In the genomic region with DNA sequence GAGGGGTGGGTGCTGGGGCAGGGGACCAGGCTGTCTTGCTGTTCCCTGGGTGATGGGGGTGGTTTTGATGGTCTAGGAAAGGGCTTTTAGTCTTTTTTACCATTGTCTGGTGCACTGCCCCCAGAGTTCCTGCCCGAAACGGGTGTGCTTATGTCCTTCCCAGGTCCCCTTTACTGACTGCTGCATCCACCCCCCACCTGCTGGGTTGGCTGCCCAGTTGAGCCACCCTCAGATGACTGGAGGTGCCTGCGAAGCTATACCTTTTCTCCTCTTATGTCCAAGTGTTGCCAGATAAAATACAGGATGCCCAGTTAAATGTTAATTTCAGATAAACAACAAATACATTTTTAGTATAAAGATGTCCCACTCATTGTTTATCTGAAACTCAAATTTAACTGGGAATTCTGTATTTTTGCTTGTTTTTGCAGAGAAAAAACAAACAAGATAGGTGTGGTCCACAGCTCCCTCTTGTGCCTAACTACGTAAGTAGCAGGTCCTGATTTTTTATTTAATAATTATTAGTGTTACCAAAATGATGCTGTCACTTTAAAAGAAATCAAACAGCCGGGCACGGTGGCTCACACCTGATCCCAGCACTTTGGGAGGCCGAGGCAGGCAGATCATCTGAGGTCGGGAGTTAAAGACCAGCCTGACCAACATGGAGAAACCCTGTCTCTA, we compare ENCODE assay signal across 8 cellular contexts. TPM values are rescaled to one million over a fixed set of nuclear protein-coding genes. Genes with fewer than 3 reads are reported as not detected.
A peak's percentile ranks its signal among the peaks of the same experiment; 100 is the strongest.
DNase-seq lines count a peak whose midpoint lies in the region; ATAC-seq and TF ChIP-seq lines count a peak whose summit lies in the region.

No MANE protein-coding gene starts in this region.

- H3K4me3 Mint-ChIP-seq in memory B cell (no peak overlapping the region), immature natural killer cell (no peak overlapping the region)

- no peaks in the 10 kb centered on the region for H3K4me1 ChIP-seq in HEK293 (ENCODE audit: control insufficient read depth, insufficient read depth, low read length)

- peaks cover 3% of the 10 kb centered on the region for H3K9me3 Mint-ChIP-seq in memory B cell
- peaks cover 0 to 2% (median 0%) of the 10 kb centered on the region in 6 donors for H3K9me3 Mint-ChIP-seq in immature natural killer cell

- H3K36me3 Mint-ChIP-seq in memory B cell (peaks cover 4% of the 10 kb centered on the region), immature natural killer cell (no peaks in the 10 kb centered on the region)

- no peaks in the 10 kb centered on the region for H3K27me3 ChIP-seq in brain microvascular endothelial cell (replicated peaks)

- POLR2A ChIA-PET in HEK293 (lab: Yijun Ruan, JAX), result no interaction called here

- peak; percentile 73 for TF ChIP-seq CTCF in AG10803 (conservative IDR thresholded peaks at IDR 0.05; ENCODE audit: low read length)
- TF ChIP-seq CTCF in HEK293 (tag by site-specific recombination; IDR thresholded peaks at IDR 0.05), result no peak; the same call in 1 of the 2 replicates
- peak; percentile 50 for TF ChIP-seq CTCF in brain microvascular endothelial cell (IDR thresholded peaks at IDR 0.05; ENCODE audit: low read depth, low read length, missing control alignments)

- DNase-seq in AG10803 (ENCODE audit: low read depth) (peak; percentile 68), brain microvascular endothelial cell (peak; percentile 22), memory B cell (ENCODE audit: low spot score in 2 of 2) (no peak), T-helper 1 cell (no peak), immature natural killer cell (no peak), DMS153 (lab: John Stamatoyannopoulos, UW) (no peak)

- ATAC-seq in memory B cell (ENCODE audit: low read depth) (peak; percentile 38), HG02642 (IDR thresholded peaks at IDR 0.05; ENCODE audit: poor library complexity, unreplicated experiment) (no peak)

- H3K36me3 ChIP-seq in HEK293 (ENCODE audit: control insufficient read depth in 2 of 2, insufficient read depth in 1 of 2, low read length in 2 of 2) (no peaks in the 10 kb centered on the region; a peak in 1 of 3 replicates), brain microvascular endothelial cell (replicated peaks) (no peaks in the 10 kb centered on the region)

- H3K27ac Mint-ChIP-seq in memory B cell (no peak overlapping the region), immature natural killer cell (no peak overlapping the region)

- H3K4me3 ChIP-seq in AG10803 (ENCODE audit: low read length), result no peak overlapping the region
- H3K4me3 ChIP-seq in HEK293 (ENCODE audit: low read depth, low read length), result no peak overlapping the region
- no peak overlapping the region for H3K4me3 ChIP-seq in brain microvascular endothelial cell (ENCODE audit: low read depth, low read length)

- no peaks in the 10 kb centered on the region for H3K9me3 ChIP-seq in HEK293 (ENCODE audit: control insufficient read depth, insufficient read depth, low read depth, low read length)

- in situ Hi-C loops in brain microvascular endothelial cell (cut with HindIII; ENCODE audit: low pct_ligation_motif_present, low sequenced_read_pairs), result no loop called here

- CTCF ChIA-PET in HEK293 (lab: Yijun Ruan, JAX), result interaction anchor here (0.5 to 6.1 kb wide), 15 partner anchors 8 to 283 kb away, joined by 3 to 55 read pairs (median 4); partner anchors contain the start of gene ABHD6

- H3K27me3 Mint-ChIP-seq in memory B cell (peaks cover 3% of the 10 kb centered on the region), immature natural killer cell (ENCODE audit: low read depth in 3 of 3) (peaks cover 8 to 18% (median 8%) of the 10 kb centered on the region in 3 donors)

- H3K4me1 Mint-ChIP-seq in memory B cell (no peaks in the 10 kb centered on the region), immature natural killer cell (peaks cover 0 to under 1% of the 10 kb centered on the region in 2 donors)

- H3K27ac ChIP-seq in HEK293 (ENCODE audit: extremely low read depth, low read depth, low read length) (no peak overlapping the region), brain microvascular endothelial cell (no peak overlapping the region)

TF ChIP-seq in HEK293, 187 proteins besides CTCF, POLR2A, EP300 and RAD21:
- TF ChIP-seq, protein P1, sequence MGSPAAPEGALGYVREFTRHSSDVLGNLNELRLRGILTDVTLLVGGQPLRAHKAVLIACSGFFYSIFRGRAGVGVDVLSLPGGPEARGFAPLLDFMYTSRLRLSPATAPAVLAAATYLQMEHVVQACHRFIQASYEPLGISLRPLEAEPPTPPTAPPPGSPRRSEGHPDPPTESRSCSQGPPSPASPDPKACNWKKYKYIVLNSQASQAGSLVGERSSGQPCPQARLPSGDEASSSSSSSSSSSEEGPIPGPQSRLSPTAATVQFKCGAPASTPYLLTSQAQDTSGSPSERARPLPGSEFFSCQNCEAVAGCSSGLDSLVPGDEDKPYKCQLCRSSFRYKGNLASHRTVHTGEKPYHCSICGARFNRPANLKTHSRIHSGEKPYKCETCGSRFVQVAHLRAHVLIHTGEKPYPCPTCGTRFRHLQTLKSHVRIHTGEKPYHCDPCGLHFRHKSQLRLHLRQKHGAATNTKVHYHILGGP (tag by site-specific recombination; IDR thresholded peaks at IDR 0.05), result no peak
- TF ChIP-seq ZNF2 (tag by site-specific recombination; IDR thresholded peaks at IDR 0.05) (peak; percentile 76), ZNF654 (tag by site-specific recombination; IDR thresholded peaks at IDR 0.05; ENCODE audit: low read depth) (peak; percentile 60)
TF ChIP-seq in HEK293: peak in this region for 2.

RNA-seq across cellular contexts. Expression of gene RPP14, which starts 6.1 kb away (rescaled TPM):
- polyA plus RNA-seq in immature natural killer cell, result 1 to 10 TPM; 2.7 to 7.4 (median 3.2) TPM

RNA-seq across cellular contexts. Expression of gene HTD2, which starts 6.3 kb away (rescaled TPM):
- polyA plus RNA-seq in immature natural killer cell, result 10 to 100 TPM; 12.1 to 27.0 (median 15.0) TPM

RNA-seq across cellular contexts. Expression of gene PXK, which starts 32.7 kb away (rescaled TPM):
- 10 to 100 TPM; 30.3 to 47.5 (median 32.2) TPM for polyA plus RNA-seq in immature natural killer cell

Comparison
In these comparisons a context has a peak if more than half of its experiments do, and no peak if none do; other contexts are left out.
1. DNase-seq: peak in AG10803 (single experiment) and brain microvascular endothelial cell (single experiment); none in memory B cell (0 of 2), T-helper 1 cell (0 of 5), immature natural killer cell (0 of 3) and DMS153 (single experiment).